Comparison of ENCODE assay signal across 21 cellular contexts in genomic region chr20:37622728-37623127, GRCh38.
"Had no signal": no experiment of that assay in that cellular context is flagged by ENCODE, and none has a peak within 500 bp of the region (broad histone marks: within the 10 kb centered on the region; RNA-seq: fewer than 3 reads in every experiment).

No MANE protein-coding gene starts in this region.

- H3K4me3 Mint-ChIP-seq: activated CD4-positive, alpha-beta T cell treated with anti-CD3 and anti-CD28 coated beads, Interleukin-2, amount 10 ng/mL, durations not matched to agents 7 days and 5 days; activated CD8-positive, alpha-beta T cell treated with anti-CD3 and anti-CD28 coated beads, Interleukin-2, amount 10 ng/mL, durations not matched to agents 7 days and 5 days; activated naive CD8-positive, alpha-beta T cell treated with anti-CD3 and anti-CD28 coated beads, Interleukin-2, amount 10 ng/mL, durations not matched to agents 7 days and 5 days; activated T-cell treated with anti-CD3 and anti-CD28 coated beads, Interleukin-2, amount 50 U/mL, for 24 hours; natural killer cell; stimulated activated effector memory CD8-positive, alpha-beta T cell treated with anti-CD3 and anti-CD28 coated beads, Interleukin-12 subunit alpha, Interleukin-12 subunit beta, amount 100 ng/mL, for 72 hours; type B pancreatic cell had no signal

- H3K4me1 Mint-ChIP-seq: activated CD4-positive, alpha-beta T cell treated with anti-CD3 and anti-CD28 coated beads, Interleukin-2, amount 10 ng/mL, durations not matched to agents 7 days and 5 days; activated naive CD8-positive, alpha-beta T cell treated with anti-CD3 and anti-CD28 coated beads, Interleukin-2, amount 10 ng/mL, durations not matched to agents 7 days and 5 days; natural killer cell; stimulated activated effector memory CD8-positive, alpha-beta T cell treated with anti-CD3 and anti-CD28 coated beads, Interleukin-12 subunit alpha, Interleukin-12 subunit beta, amount 100 ng/mL, for 72 hours had no signal

- H3K4me2 ChIP-seq: smooth muscle cell had no signal

- H3K36me3 Mint-ChIP-seq: activated naive CD8-positive, alpha-beta T cell treated with anti-CD3 and anti-CD28 coated beads, Interleukin-2, amount 10 ng/mL, durations not matched to agents 7 days and 5 days; natural killer cell; stimulated activated effector memory CD8-positive, alpha-beta T cell treated with anti-CD3 and anti-CD28 coated beads, Interleukin-12 subunit alpha, Interleukin-12 subunit beta, amount 100 ng/mL, for 72 hours; type B pancreatic cell had no signal

- DNase-seq: activated CD4-positive, alpha-beta T cell treated with anti-CD3 and anti-CD28 coated beads, Interleukin-2, amount 10 ng/mL, durations not matched to agents 7 days and 5 days; activated CD8-positive, alpha-beta T cell treated with anti-CD3 and anti-CD28 coated beads, Interleukin-2, amount 10 ng/mL, durations not matched to agents 7 days and 5 days; activated naive CD4-positive, alpha-beta T cell treated with Interleukin-2 at 50 U/mL for 16 hours; activated naive CD8-positive, alpha-beta T cell treated with anti-CD3 and anti-CD28 coated beads, Interleukin-2, amount 10 ng/mL, durations not matched to agents 7 days and 5 days; activated T-cell treated with anti-CD3 and anti-CD28 coated beads, Interleukin-2, amount 50 U/mL, for 24 hours; amygdala; dermis blood vessel endothelial cell; effector memory CD4-positive, alpha-beta T cell; esophagus squamous epithelium; left cardiac atrium; lower lobe of right lung; natural killer cell; stimulated activated CD4-positive, alpha-beta T cell treated with anti-CD3 and anti-CD28 coated beads, Interleukin-4, amount 100 ng/mL, for 24 hours; stomach had no signal

- H3K27ac Mint-ChIP-seq: activated CD4-positive, alpha-beta T cell treated with anti-CD3 and anti-CD28 coated beads, Interleukin-2, amount 10 ng/mL, durations not matched to agents 7 days and 5 days; activated CD8-positive, alpha-beta T cell treated with anti-CD3 and anti-CD28 coated beads, Interleukin-2, amount 10 ng/mL, durations not matched to agents 7 days and 5 days; activated naive CD8-positive, alpha-beta T cell treated with anti-CD3 and anti-CD28 coated beads, Interleukin-2, amount 10 ng/mL, durations not matched to agents 7 days and 5 days; activated T-cell treated with anti-CD3 and anti-CD28 coated beads, Interleukin-2, amount 50 U/mL, for 24 hours; activated T-helper 2 cell treated with anti-CD3 and anti-CD28 coated beads, Interferon-gamma antibody, Interleukin-2, Interleukin-4, amounts not matched to agents 10 μg/mL and 5 μg/mL and 100 μg/mL, durations not matched to agents 14 hours and 24 hours and 36 hours; natural killer cell; stimulated activated effector memory CD8-positive, alpha-beta T cell treated with anti-CD3 and anti-CD28 coated beads, Interleukin-12 subunit alpha, Interleukin-12 subunit beta, amount 100 ng/mL, for 72 hours; type B pancreatic cell had no signal

- H3K9me3 Mint-ChIP-seq: activated CD4-positive, alpha-beta T cell treated with anti-CD3 and anti-CD28 coated beads, Interleukin-2, amount 10 ng/mL, durations not matched to agents 7 days and 5 days; activated naive CD8-positive, alpha-beta T cell treated with anti-CD3 and anti-CD28 coated beads, Interleukin-2, amount 10 ng/mL, durations not matched to agents 7 days and 5 days; activated T-cell treated with anti-CD3 and anti-CD28 coated beads, Interleukin-2, amount 50 U/mL, for 24 hours; activated T-helper 2 cell treated with anti-CD3 and anti-CD28 coated beads, Interferon-gamma antibody, Interleukin-2, Interleukin-4, amounts not matched to agents 10 μg/mL and 5 μg/mL and 100 μg/mL, durations not matched to agents 14 hours and 24 hours and 36 hours; natural killer cell; stimulated activated effector memory CD8-positive, alpha-beta T cell treated with anti-CD3 and anti-CD28 coated beads, Interleukin-12 subunit alpha, Interleukin-12 subunit beta, amount 100 ng/mL, for 72 hours; type B pancreatic cell had no signal

- H3K4me1 ChIP-seq: esophagus squamous epithelium, lower lobe of right lung, parathyroid adenoma, stomach had no signal

- H3K9me3 ChIP-seq: esophagus squamous epithelium, lower lobe of right lung, stomach had no signal

- H2AFZ ChIP-seq: parathyroid adenoma had no signal

- H3K9ac ChIP-seq: parathyroid adenoma had no signal

- H3K79me2 ChIP-seq: parathyroid adenoma had no signal

- H3K27ac ChIP-seq: esophagus squamous epithelium, lower lobe of right lung, parathyroid adenoma, stomach had no signal

- H3K4me3 ChIP-seq: esophagus squamous epithelium, lower lobe of right lung, smooth muscle cell, stomach had no signal

- H3K36me3 ChIP-seq: esophagus squamous epithelium, lower lobe of right lung, stomach had no signal

- ATAC-seq: activated CD4-positive, CD25-positive, alpha-beta regulatory T cell treated with anti-CD3 and anti-CD28 coated beads, Interleukin-2, amount 50 U/mL, for 24 hours; activated CD8-positive, alpha-beta T cell treated with anti-CD3 and anti-CD28 coated beads, Interleukin-2, amount 10 ng/mL, durations not matched to agents 7 days and 5 days; left cardiac atrium; lower lobe of right lung; natural killer cell; sciatic nerve; stimulated activated effector memory CD8-positive, alpha-beta T cell treated with anti-CD3 and anti-CD28 coated beads, Interleukin-12 subunit alpha, Interleukin-12 subunit beta, amount 100 ng/mL, for 72 hours had no signal
